19 cellular contexts compared by ENCODE assay signal in the genomic region with DNA sequence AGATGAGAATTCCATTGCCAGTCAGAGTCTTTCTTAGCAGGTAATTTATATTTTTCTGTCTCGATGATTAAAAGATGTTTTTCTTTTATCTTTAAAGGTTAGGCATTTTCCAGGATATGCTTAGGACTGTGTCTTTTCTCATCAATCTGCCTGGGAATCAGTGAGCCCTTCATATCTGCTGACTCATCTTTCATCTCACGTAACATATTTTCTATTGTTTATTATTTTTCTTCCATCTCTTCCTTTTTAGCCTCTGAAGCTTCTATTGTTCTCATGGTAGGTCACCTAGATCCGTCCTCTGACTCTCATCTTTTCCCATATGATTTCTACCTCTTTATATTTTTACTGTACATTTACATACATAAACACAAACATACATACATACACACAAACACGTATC. TPM values are rescaled to one million over a fixed set of nuclear protein-coding genes. Genes with fewer than 3 reads are reported as not detected.
DNase-seq lines count a peak whose midpoint lies in the region; ATAC-seq, FAIRE-seq and TF ChIP-seq lines count a peak whose summit lies in the region.
"Had no signal": no experiment of that assay in that cellular context is flagged by ENCODE, and none has a peak within 500 bp of the region (broad histone marks: within the 10 kb centered on the region; RNA-seq: fewer than 3 reads in every experiment).

No MANE protein-coding gene starts in this region.

- H3K9me3 Mint-ChIP-seq in activated naive CD8-positive, alpha-beta T cell treated with anti-CD3 and anti-CD28 coated beads, Interleukin-2, amount 50 U/mL, for 24 hours = no peaks in the 10 kb centered on the region
- no peaks in the 10 kb centered on the region for H3K9me3 Mint-ChIP-seq in naive thymus-derived CD4-positive, alpha-beta T cell

- DNase-seq in HepG2 (ENCODE audit: low spot score) = no peak
- no peak for DNase-seq in right lobe of liver
- no peak for DNase-seq in activated naive CD8-positive, alpha-beta T cell treated with anti-CD3 and anti-CD28 coated beads, Interleukin-2, amount 50 U/mL, for 24 hours
- peak; percentile 25 for DNase-seq in iris pigment epithelial cell (ENCODE audit: low read depth)
- DNase-seq in SHP77 treated with DMSO at 0.1 percent for 48 hours (lab: John Stamatoyannopoulos, UW) = no peak
- no peak for DNase-seq in naive thymus-derived CD4-positive, alpha-beta T cell
- DNase-seq in globus pallidus (ENCODE audit: low spot score) = no peak
- DNase-seq: DMS79 treated with DMSO at 0.1 percent for 48 hours, NCI-H1417, NCI-H187, NCI-H2107, NCI-H510A, NCI-H774, SHP77 had no signal

- in situ Hi-C loops in HepG2 (cut with HindIII; ENCODE audit: extremely low pct_ligation_motif_present, low pct_unique_long_range_greater_than_20kb) = no loop called here

- H3K79me2 ChIP-seq in HepG2 (ENCODE audit: insufficient read depth, low read length) = no peaks in the 10 kb centered on the region

- no peak overlapping the region for H3K4me3 Mint-ChIP-seq in activated naive CD8-positive, alpha-beta T cell treated with anti-CD3 and anti-CD28 coated beads, Interleukin-2, amount 50 U/mL, for 24 hours
- H3K4me3 Mint-ChIP-seq in naive thymus-derived CD4-positive, alpha-beta T cell = no peak overlapping the region

- H3K27me3 ChIP-seq in HepG2 (ENCODE audit: control insufficient read depth in 1 of 2, insufficient read depth in 2 of 2, low read length in 2 of 2) = no peaks in the 10 kb centered on the region
- no peaks in the 10 kb centered on the region for H3K27me3 ChIP-seq in right lobe of liver
- H3K27me3 ChIP-seq in naive thymus-derived CD4-positive, alpha-beta T cell (ENCODE audit: control insufficient read depth in 2 of 2, insufficient read depth in 2 of 2, low read length in 2 of 2) = no peaks in the 10 kb centered on the region

- WGBS in HepG2 (ENCODE audit: low lambda C conversion rate) = 96% methylated on average over 4 of the region's 4 CpGs
- 69% methylated on average over 4 of the region's 4 CpGs for WGBS in right lobe of liver (ENCODE audit: insufficient coverage, low coverage, low lambda C conversion rate, missing lambda C conversion rate)

- no peak for FAIRE-seq in HepG2 (lab: Jason Lieb, UNC)
- FAIRE-seq: H1 had no signal

- no peak overlapping the region for H2AFZ ChIP-seq in HepG2 (ENCODE audit: low read length)

- no peaks in the 10 kb centered on the region for H3K9me3 ChIP-seq in HepG2 (ENCODE audit: low read length)
- no peaks in the 10 kb centered on the region for H3K9me3 ChIP-seq in right lobe of liver
- H3K9me3 ChIP-seq in naive thymus-derived CD4-positive, alpha-beta T cell (ENCODE audit: control insufficient read depth in 2 of 3, low read length in 3 of 3) = no peaks in the 10 kb centered on the region

- TF ChIP-seq CTCF in HepG2 (CRISPR knock-in tag; IDR thresholded peaks at IDR 0.05) (no peak), right lobe of liver (IDR thresholded peaks at IDR 0.05) (no peak)

- no peak for TF ChIP-seq RAD21 in HepG2 (CRISPR knock-in tag; IDR thresholded peaks at IDR 0.05)

- TF ChIP-seq EP300 in HepG2 (IDR thresholded peaks at IDR 0.05; ENCODE audit: low read depth in 2 of 2, low read length in 2 of 2) (no peak), HepG2 (CRISPR knock-in tag; IDR thresholded peaks at IDR 0.05; ENCODE audit: borderline replicate concordance) (no peak)

- H3K4me1 ChIP-seq in HepG2 (ENCODE audit: insufficient read depth, low read length) (no peaks in the 10 kb centered on the region), right lobe of liver (no peaks in the 10 kb centered on the region)
- H3K4me1 ChIP-seq in naive thymus-derived CD4-positive, alpha-beta T cell (ENCODE audit: control insufficient read depth in 2 of 2, insufficient read depth in 2 of 2, low read length in 2 of 2) = no peaks in the 10 kb centered on the region

- intact Hi-C loops in HepG2 (cut with micrococcal nuclease; ENCODE audit: unreplicated experiment) (no loop called here), right lobe of liver (cut with DNase I) (no loop called here)
- intact Hi-C loops in naive thymus-derived CD4-positive, alpha-beta T cell (cut with micrococcal nuclease) = no loop called here

- BruUV-seq in HepG2 (replicated peaks; lab: Mats Ljungman, UMichigan) = no TSS peak

- no peak overlapping the region for H3K4me2 ChIP-seq in HepG2 (ENCODE audit: low read depth, low read length)
- H3K4me2 ChIP-seq: KMS-11 had no signal

- TF ChIP-seq POLR2A in HepG2 (IDR thresholded peaks at IDR 0.05; ENCODE audit: insufficient read depth in 1 of 2, low read depth in 2 of 2, low read length in 2 of 2) (no peak), right lobe of liver (IDR thresholded peaks at IDR 0.05) (no peak)

- H4K20me1 ChIP-seq in HepG2 (ENCODE audit: insufficient read depth, low read length) = no peaks in the 10 kb centered on the region

- H3K27ac Mint-ChIP-seq in activated naive CD8-positive, alpha-beta T cell treated with anti-CD3 and anti-CD28 coated beads, Interleukin-2, amount 50 U/mL, for 24 hours = peak overlapping the region; percentile 4
- peak overlapping the region in 1 of 9 donors; percentile 3 for H3K27ac Mint-ChIP-seq in naive thymus-derived CD4-positive, alpha-beta T cell

- H3K9ac ChIP-seq in HepG2 (ENCODE audit: insufficient read depth, low read depth, low read length) = no peak overlapping the region
- H3K9ac ChIP-seq: KMS-11 had no signal

- H3K4me3 ChIP-seq in HepG2 (replicated peaks in 1 of 3; ENCODE audit: insufficient read depth in 1 of 3, low read depth in 2 of 3, low read length in 3 of 3) (no peak overlapping the region), right lobe of liver (no peak overlapping the region)
- no peak overlapping the region for H3K4me3 ChIP-seq in naive thymus-derived CD4-positive, alpha-beta T cell (ENCODE audit: low read length)

- H3K36me3 Mint-ChIP-seq in activated naive CD8-positive, alpha-beta T cell treated with anti-CD3 and anti-CD28 coated beads, Interleukin-2, amount 50 U/mL, for 24 hours (ENCODE audit: low read depth) = peaks cover 9% of the 10 kb centered on the region
- peaks cover 13 to 57% (median 30%) of the 10 kb centered on the region in 5 donors for H3K36me3 Mint-ChIP-seq in naive thymus-derived CD4-positive, alpha-beta T cell

- no peak for ATAC-seq in HepG2
- no peak for ATAC-seq in right lobe of liver
- ATAC-seq in activated naive CD8-positive, alpha-beta T cell treated with anti-CD3 and anti-CD28 coated beads, Interleukin-2, amount 50 U/mL, for 24 hours = no peak
- no peak for ATAC-seq in naive thymus-derived CD4-positive, alpha-beta T cell

- POLR2A ChIA-PET in HepG2 (lab: Yijun Ruan, JAX) = no interaction called here
- POLR2A ChIA-PET in naive thymus-derived CD4-positive, alpha-beta T cell (lab: Charles Lee) = interaction anchor here (0.7 kb wide), 1 partner anchor 329 kb away, joined by 3 read pairs; no protein-coding TSS in a partner anchor

- H3K27ac ChIP-seq in HepG2 (ENCODE audit: extremely low read length, insufficient read depth, low read length) (no peak overlapping the region), right lobe of liver (no peak overlapping the region)
- no peak overlapping the region for H3K27ac ChIP-seq in naive thymus-derived CD4-positive, alpha-beta T cell (ENCODE audit: low read depth, low read length)
- H3K27ac ChIP-seq: C4-2B, KMS-11 had no signal

- H3K27me3 Mint-ChIP-seq in activated naive CD8-positive, alpha-beta T cell treated with anti-CD3 and anti-CD28 coated beads, Interleukin-2, amount 50 U/mL, for 24 hours = no peaks in the 10 kb centered on the region
- H3K27me3 Mint-ChIP-seq in naive thymus-derived CD4-positive, alpha-beta T cell = no peaks in the 10 kb centered on the region

- peaks cover 5% of the 10 kb centered on the region for H3K4me1 Mint-ChIP-seq in activated naive CD8-positive, alpha-beta T cell treated with anti-CD3 and anti-CD28 coated beads, Interleukin-2, amount 50 U/mL, for 24 hours
- H3K4me1 Mint-ChIP-seq in naive thymus-derived CD4-positive, alpha-beta T cell = peaks cover 7 to 16% (median 10%) of the 10 kb centered on the region in 7 donors

- H3K36me3 ChIP-seq in HepG2 (replicated peaks in 1 of 2; ENCODE audit: control insufficient read depth in 1 of 2, insufficient read depth in 2 of 2, low read length in 2 of 2) (peaks cover 3 to 7% of the 10 kb centered on the region in 2 experiments; a peak in 3 of 5 replicates), right lobe of liver (peaks cover 0 to 28% (median 8%) of the 10 kb centered on the region in 4 donors)
- peaks cover 1 to 41% (median 19%) of the 10 kb centered on the region in 3 experiments for H3K36me3 ChIP-seq in naive thymus-derived CD4-positive, alpha-beta T cell (ENCODE audit: control insufficient read depth in 2 of 3, insufficient read depth in 3 of 3, low read length in 3 of 3)

- CTCF ChIA-PET in HepG2 (lab: Yijun Ruan, JAX; ENCODE audit: low intra/inter-chr PET ratio, low total read pairs) = no interaction called here
- CTCF ChIA-PET in naive thymus-derived CD4-positive, alpha-beta T cell (lab: Charles Lee) = no interaction called here

RNA-seq across cellular contexts. Expression of gene CCDC28A, which starts 8.7 kb away (rescaled TPM):
- 15.8 and 22.8 TPM in 2 replicates for total RNA-seq in HepG2 (2016; rRNA removed; fragmentation: Illumina TruSeq; extraction: Trizol)
- 4.7 and 5.9 TPM in 2 replicates for total RNA-seq in HepG2 (2016; cell fraction: cytosol; rRNA removed; fragmentation: Illumina TruSeq; extraction: Trizol; ENCODE audit: low read depth)
- total RNA-seq in HepG2 (2016; cell fraction: insoluble cytoplasmic fraction; rRNA removed; fragmentation: Illumina TruSeq; extraction: Trizol) = 15.4 and 23.4 TPM in 2 replicates
- total RNA-seq in HepG2 (2016; cell fraction: membrane; rRNA removed; fragmentation: Illumina TruSeq; extraction: Trizol) = 11.1 and 13.3 TPM in 2 replicates
- 9.0 and 9.6 TPM in 2 replicates for total RNA-seq in HepG2 (2016; cell fraction: nucleus; rRNA removed; fragmentation: Illumina TruSeq; extraction: Trizol)
- polyA plus RNA-seq in HepG2 (2011; rRNA removed) = 11.1 and 15.8 TPM in 2 replicates
- polyA plus RNA-seq in HepG2 (2011; cell fraction: cytosol; rRNA removed) = 6.9 and 10.4 TPM in 2 replicates
- polyA plus RNA-seq in HepG2 (2011; cell fraction: nucleus; rRNA removed) = 4.9 and 6.7 TPM in 2 replicates
- 11.8 and 14.7 TPM in 2 replicates for polyA plus RNA-seq in HepG2 (2012)
- 5.2 and 6.9 TPM in 2 replicates for polyA plus RNA-seq in HepG2 (2016; cell fraction: cytosol; fragmentation: Illumina TruSeq; extraction: Trizol; ENCODE audit: low read depth)
- polyA plus RNA-seq in HepG2 (2016; cell fraction: insoluble cytoplasmic fraction; fragmentation: Illumina TruSeq; extraction: Trizol; ENCODE audit: low read depth) = 20.8 and 23.9 TPM in 2 replicates
- 9.4 and 9.8 TPM in 2 replicates for polyA plus RNA-seq in HepG2 (2016; cell fraction: membrane; fragmentation: Illumina TruSeq; extraction: Trizol; ENCODE audit: low read depth)
- 10.5 and 12.2 TPM in 2 replicates for polyA plus RNA-seq in HepG2 (2016; cell fraction: nucleus; fragmentation: Illumina TruSeq; extraction: Trizol; ENCODE audit: insufficient read depth, low read depth)
- polyA minus RNA-seq in HepG2 (2011; rRNA and poly(A)+ RNA removed; ENCODE audit: low replicate concordance) = 4.6 and 5.8 TPM in 2 replicates
- polyA minus RNA-seq in HepG2 (2011; cell fraction: cytosol; rRNA and poly(A)+ RNA removed) = 4.8 and 7.3 TPM in 2 replicates
- polyA minus RNA-seq in HepG2 (2011; cell fraction: nucleus; rRNA and poly(A)+ RNA removed) = 8.2 and 9.3 TPM in 2 replicates
- total RNA-seq in right lobe of liver = 10 to 100 TPM; 14.6 to 27.1 (median 17.2) TPM
- 10 to 100 TPM; 19.9 to 34.2 (median 25.6) TPM for total RNA-seq in naive thymus-derived CD4-positive, alpha-beta T cell
- 10 to 100 TPM; 34.1 to 65.3 TPM for polyA plus RNA-seq in naive thymus-derived CD4-positive, alpha-beta T cell

RNA-seq across cellular contexts. Expression of gene ECT2L, which starts 13.6 kb away (rescaled TPM):
- not detected in 2 replicates for total RNA-seq in HepG2 (2016; rRNA removed; fragmentation: Illumina TruSeq; extraction: Trizol)
- 0.10 TPM in 1 of 2 replicates, not detected in the other for total RNA-seq in HepG2 (2016; cell fraction: cytosol; rRNA removed; fragmentation: Illumina TruSeq; extraction: Trizol; ENCODE audit: low read depth)
- not detected in 2 replicates for total RNA-seq in HepG2 (2016; cell fraction: insoluble cytoplasmic fraction; rRNA removed; fragmentation: Illumina TruSeq; extraction: Trizol)
- not detected in 2 replicates for total RNA-seq in HepG2 (2016; cell fraction: membrane; rRNA removed; fragmentation: Illumina TruSeq; extraction: Trizol)
- total RNA-seq in HepG2 (2016; cell fraction: nucleus; rRNA removed; fragmentation: Illumina TruSeq; extraction: Trizol) = not detected in 2 replicates
- 0.05 and 0.12 TPM in 2 replicates for polyA plus RNA-seq in HepG2 (2011; rRNA removed)
- polyA plus RNA-seq in HepG2 (2011; cell fraction: cytosol; rRNA removed) = not detected in 2 replicates
- 0.10 TPM in 2 replicates for polyA plus RNA-seq in HepG2 (2011; cell fraction: nucleus; rRNA removed)
- 0.05 and 0.08 TPM in 2 replicates for polyA plus RNA-seq in HepG2 (2012)
- not detected in 2 replicates for polyA plus RNA-seq in HepG2 (2016; cell fraction: cytosol; fragmentation: Illumina TruSeq; extraction: Trizol; ENCODE audit: low read depth)
- not detected in 2 replicates for polyA plus RNA-seq in HepG2 (2016; cell fraction: insoluble cytoplasmic fraction; fragmentation: Illumina TruSeq; extraction: Trizol; ENCODE audit: low read depth)
- not detected in 2 replicates for polyA plus RNA-seq in HepG2 (2016; cell fraction: membrane; fragmentation: Illumina TruSeq; extraction: Trizol; ENCODE audit: low read depth)
- not detected in 2 replicates for polyA plus RNA-seq in HepG2 (2016; cell fraction: nucleus; fragmentation: Illumina TruSeq; extraction: Trizol; ENCODE audit: insufficient read depth, low read depth)
- not detected in 2 replicates for polyA minus RNA-seq in HepG2 (2011; rRNA and poly(A)+ RNA removed; ENCODE audit: low replicate concordance)
- polyA minus RNA-seq in HepG2 (2011; cell fraction: cytosol; rRNA and poly(A)+ RNA removed) = not detected in 2 replicates
- 0.26 TPM in 1 of 2 replicates, not detected in the other for polyA minus RNA-seq in HepG2 (2011; cell fraction: nucleus; rRNA and poly(A)+ RNA removed)
- not detected for total RNA-seq in right lobe of liver
- total RNA-seq in naive thymus-derived CD4-positive, alpha-beta T cell = under 1 TPM in 1 of 5 experiments, not detected in 4; 0.13 TPM
- under 1 TPM; 0.15 to 0.27 TPM for polyA plus RNA-seq in naive thymus-derived CD4-positive, alpha-beta T cell
- total RNA-seq: H1, M059J, OCI-LY7 had no signal
- polyA plus RNA-seq: H1 had no signal
